Comparison of ENCODE assay signal across 10 cellular contexts in the genomic region with DNA sequence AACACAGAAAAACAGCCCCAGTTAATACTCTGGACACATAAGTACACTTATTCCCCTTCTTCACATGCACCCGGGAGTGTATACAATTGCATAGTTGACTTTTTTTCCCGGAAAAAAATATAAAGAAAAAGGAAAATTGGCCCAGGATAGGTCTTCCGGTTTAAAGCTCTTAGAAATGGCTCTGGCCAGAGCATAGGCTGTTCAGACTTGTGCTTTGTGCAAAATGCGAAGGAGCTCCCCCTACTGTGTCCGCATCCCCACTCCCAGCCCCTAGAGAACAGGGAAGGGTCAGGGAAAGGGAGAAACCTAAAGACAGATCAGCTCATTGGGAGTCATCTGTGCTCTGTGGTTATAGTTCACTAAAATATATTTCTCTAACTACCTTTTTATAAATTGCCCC. TPM values are rescaled to one million over a fixed set of nuclear protein-coding genes. Genes with fewer than 3 reads are reported as not detected.
DNase-seq lines count a peak whose midpoint lies in the region; ATAC-seq and TF ChIP-seq lines count a peak whose summit lies in the region.
"Had no signal": no experiment of that assay in that cellular context is flagged by ENCODE, and none has a peak within 500 bp of the region (broad histone marks: within the 10 kb centered on the region; RNA-seq: fewer than 3 reads in every experiment).

No MANE protein-coding gene starts in this region.

- H3K9me3 Mint-ChIP-seq in Caco-2 (ENCODE audit: unreplicated experiment), result no peaks in the 10 kb centered on the region
- H3K9me3 Mint-ChIP-seq in neural crest cell, result no peaks in the 10 kb centered on the region

- H3K27ac Mint-ChIP-seq in Caco-2 (ENCODE audit: unreplicated experiment), result no peak overlapping the region
- peak overlapping the region; percentile 78 for H3K27ac Mint-ChIP-seq in neural crest cell (ENCODE audit: unreplicated experiment)

- DNase-seq in Caco-2, result peak in 1 of 2 experiments; percentile 66
- peak; percentile 40 for DNase-seq in NCI-H524 treated with DMSO at 0.1 percent for 48 hours (lab: John Stamatoyannopoulos, UW)
- DNase-seq in neural crest cell (ENCODE audit: low read depth, low spot score), result peak; percentile 41
- DNase-seq in activated T-cell treated with anti-CD3 and anti-CD28 coated beads, Interleukin-2, amount 50 U/mL, for 48 hours, result no peak
- no peak for DNase-seq in DMS153 treated with DMSO at 0.1 percent for 48 hours (lab: John Stamatoyannopoulos, UW; ENCODE audit: unreplicated experiment)
- DNase-seq in thyroid gland, result no peak
- DNase-seq: activated CD8-positive, alpha-beta memory T cell treated with anti-CD3 and anti-CD28 coated beads, Interleukin-2, amount 10 ng/mL, durations not matched to agents 7 days and 5 days; NCI-H226 had no signal

- POLR2A ChIA-PET in Caco-2 (lab: Charles Lee), result interaction anchor here (1.0 to 1.2 kb wide), 2 partner anchors 14 to 55 kb away, joined by 3 to 11 read pairs; a partner anchor contains a TSS

- CTCF ChIA-PET in Caco-2 (lab: Charles Lee), result interaction anchor here (0.5 to 1.2 kb wide), 6 partner anchors 13 to 245 kb away, joined by 3 to 8 read pairs (median 4); partner anchors contain the start of gene BOLA1

- no TSS peak for BruUV-seq in Caco-2 (replicated peaks; lab: Mats Ljungman, UMichigan)

- TF ChIP-seq CTCF in Caco-2 (IDR thresholded peaks at IDR 0.05; ENCODE audit: insufficient read depth in 1 of 2, low read depth in 1 of 2, low read length in 1 of 2, severe bottlenecking in 1 of 2, unreplicated experiment in 1 of 2) (peak; percentile 50 to 66), neural crest cell (conservative IDR thresholded peaks at IDR 0.05) (peak; percentile 45), thyroid gland (IDR thresholded peaks at IDR 0.05) (peak in 1 of 6 experiments; percentile 15)

- intact Hi-C loops in Caco-2 (cut with micrococcal nuclease; ENCODE audit: unreplicated experiment), result loop anchor here (1.0 kb wide), 1 partner anchor 54 kb away; no protein-coding TSS in a partner anchor
- intact Hi-C loops in thyroid gland (cut with DNase I), result no loop called here

- H3K27ac ChIP-seq in esophagus (ENCODE audit: low read depth in 2 of 2, low read length in 1 of 2) (peak overlapping the region; percentile 3 to 53), thyroid gland (no peak overlapping the region)

- no peak for ATAC-seq in activated CD4-positive, CD25-positive, alpha-beta regulatory T cell treated with anti-CD3 and anti-CD28 coated beads, Interleukin-2, amount 50 U/mL, for 24 hours
- ATAC-seq: activated CD8-positive, alpha-beta memory T cell treated with anti-CD3 and anti-CD28 coated beads, Interleukin-2, amount 10 ng/mL, durations not matched to agents 7 days and 5 days had no signal

- peaks cover 22% of the 10 kb centered on the region for H3K4me1 ChIP-seq in Caco-2
- H3K4me1 ChIP-seq in esophagus (ENCODE audit: control insufficient read depth in 2 of 2, insufficient read depth in 2 of 2, low read length in 1 of 2), result peaks cover 3 to 5% of the 10 kb centered on the region in 2 donors
- peaks cover 9 to 21% of the 10 kb centered on the region in 2 donors for H3K4me1 ChIP-seq in thyroid gland

- no peak overlapping the region for H3K4me3 Mint-ChIP-seq in Caco-2 (ENCODE audit: unreplicated experiment)
- H3K4me3 Mint-ChIP-seq in neural crest cell, result peak overlapping the region; percentile 23
- H3K4me3 Mint-ChIP-seq: activated CD8-positive, alpha-beta memory T cell treated with anti-CD3 and anti-CD28 coated beads, Interleukin-2, amount 10 ng/mL, durations not matched to agents 7 days and 5 days had no signal

- 22 to 27% methylated on average over 5 of the region's 5 CpGs for WGBS in esophagus, 2 donors
- 30 to 36% methylated on average over 5 of the region's 5 CpGs for WGBS in thyroid gland, 2 donors

- TF ChIP-seq POLR2A in thyroid gland (IDR thresholded peaks at IDR 0.05), result no peak

- H3K4me3 ChIP-seq in Caco-2 (ENCODE audit: low read depth, low read length), result no peak overlapping the region
- no peak overlapping the region for H3K4me3 ChIP-seq in esophagus (ENCODE audit: low read depth in 1 of 2, low read length in 2 of 2)
- no peak overlapping the region for H3K4me3 ChIP-seq in thyroid gland (replicated peaks in 1 of 3)

- H3K9me3 ChIP-seq in Caco-2, result no peaks in the 10 kb centered on the region
- H3K9me3 ChIP-seq in esophagus (ENCODE audit: control insufficient read depth in 2 of 2, insufficient read depth in 1 of 2, low read depth in 1 of 2, low read length in 1 of 2), result no peaks in the 10 kb centered on the region
- no peaks in the 10 kb centered on the region for H3K9me3 ChIP-seq in thyroid gland

- H3K36me3 Mint-ChIP-seq in Caco-2 (ENCODE audit: insufficient read depth, unreplicated experiment) (peaks cover 37% of the 10 kb centered on the region), neural crest cell (ENCODE audit: low read depth) (peaks cover 3% of the 10 kb centered on the region)

- H3K27me3 Mint-ChIP-seq in Caco-2 (ENCODE audit: insufficient read depth, unreplicated experiment) (no peaks in the 10 kb centered on the region), neural crest cell (ENCODE audit: low read depth) (no peaks in the 10 kb centered on the region)
- H3K27me3 Mint-ChIP-seq: activated CD8-positive, alpha-beta memory T cell treated with anti-CD3 and anti-CD28 coated beads, Interleukin-2, amount 10 ng/mL, durations not matched to agents 7 days and 5 days had no signal

- H3K27me3 ChIP-seq in Caco-2 (replicated peaks; ENCODE audit: control insufficient read depth, insufficient read depth, low read length) (no peaks in the 10 kb centered on the region), esophagus (ENCODE audit: control insufficient read depth in 1 of 2, insufficient read depth in 2 of 2, low read length in 2 of 2) (no peaks in the 10 kb centered on the region), thyroid gland (no peaks in the 10 kb centered on the region)

- H3K4me1 Mint-ChIP-seq in Caco-2 (ENCODE audit: low read depth, unreplicated experiment) (peaks cover 14% of the 10 kb centered on the region), neural crest cell (peaks cover 28% of the 10 kb centered on the region)

- H3K36me3 ChIP-seq in Caco-2 (ENCODE audit: control insufficient read depth, insufficient read depth, low read length), result no peaks in the 10 kb centered on the region
- peaks cover 7 to 13% of the 10 kb centered on the region in 2 donors for H3K36me3 ChIP-seq in esophagus (ENCODE audit: control insufficient read depth in 2 of 2, insufficient read depth in 2 of 2, low read length in 1 of 2)
- peaks cover 32 to 36% of the 10 kb centered on the region in 2 donors for H3K36me3 ChIP-seq in thyroid gland

RNA-seq across cellular contexts. Expression of gene MTMR11, which starts 5.5 kb away (rescaled TPM):
- total RNA-seq in Caco-2 (2022) (2.2 and 2.3 TPM in 2 replicates), neural crest cell (4.5 and 6.3 TPM in 2 replicates), thyroid gland (1 to 10 TPM; 2.0 to 8.6 (median 5.6) TPM)
- 1 to 10 TPM; 5.0 to 7.4 TPM for polyA plus RNA-seq in esophagus

RNA-seq across cellular contexts. Expression of gene SF3B4, which starts 14.6 kb away (rescaled TPM):
- total RNA-seq in Caco-2 (2022) (103 and 104 TPM in 2 replicates), neural crest cell (90.9 and 95.3 TPM in 2 replicates), thyroid gland (10 to 100 TPM; 10.2 to 17.9 (median 12.4) TPM)
- 10 to 100 TPM; 30.2 to 40.1 TPM for polyA plus RNA-seq in esophagus

RNA-seq across cellular contexts. Expression of gene SV2A, which starts 24.6 kb away (rescaled TPM):
- total RNA-seq in Caco-2 (2022) (4.7 TPM in 2 replicates), neural crest cell (48.4 and 49.5 TPM in 2 replicates), thyroid gland (1 to 10 TPM; 3.0 to 5.9 (median 4.0) TPM)
- polyA plus RNA-seq in esophagus, result under 1 TPM; 0.49 to 0.67 TPM

RNA-seq across cellular contexts. Expression of gene BOLA1, which starts 42.8 kb away (rescaled TPM):
- total RNA-seq in Caco-2 (2022) (22.7 and 22.9 TPM in 2 replicates), neural crest cell (10.1 TPM in 2 replicates), thyroid gland (10 to 100 TPM; 23.5 to 55.8 (median 31.6) TPM)
- polyA plus RNA-seq in esophagus, result 10 to 100 TPM; 20.6 to 31.0 TPM

Comparison
In these comparisons a context has a peak if more than half of its experiments do, and no peak if none do; other contexts are left out.
1. DNase-seq: peak in NCI-H524 treated with DMSO at 0.1 percent for 48 hours (single experiment) and neural crest cell (single experiment); none in activated T-cell treated with anti-CD3 and anti-CD28 coated beads, Interleukin-2, amount 50 U/mL, for 48 hours (0 of 2), DMS153 treated with DMSO at 0.1 percent for 48 hours (single experiment) and thyroid gland (0 of 2).
2. H3K27ac ChIP-seq: peak in esophagus (2 of 2); none in thyroid gland (0 of 3).